In genomic region chr2:191866675-191867506, GRCh38 we compare ENCODE assay signal across 8 cellular contexts. TPM values are rescaled to one million over a fixed set of nuclear protein-coding genes. Genes with fewer than 3 reads are reported as not detected.
DNase-seq lines count a peak whose midpoint lies in the region; ATAC-seq and TF ChIP-seq lines count a peak whose summit lies in the region.

No MANE protein-coding gene starts in this region.

- H3K79me2 ChIP-seq in fibroblast of lung (ENCODE audit: control insufficient read depth, insufficient read depth, low read length) (no peaks in the 10 kb centered on the region), osteoblast (ENCODE audit: insufficient read depth, low read length) (no peaks in the 10 kb centered on the region)

- peak; percentile 79 for DNase-seq in AG20443 (ENCODE audit: low spot score)
- peak; percentile 88 for DNase-seq in RWPE1 (ENCODE audit: low spot score)
- peak; percentile 96 to 98 for DNase-seq in fibroblast of lung (ENCODE audit: low read depth in 2 of 2)
- peak; percentile 74 for DNase-seq in osteoblast (ENCODE audit: insufficient read length, low spot score, missing footprints)
- no peak for DNase-seq in GOT3 (lab: John Stamatoyannopoulos, UW)
- DNase-seq in glutamatergic neuron = no peak
- no peak for DNase-seq in NCI-H748 (lab: John Stamatoyannopoulos, UW; ENCODE audit: unreplicated experiment)

- H3K4me3 ChIP-seq in fibroblast of lung (replicated peaks in 1 of 4; ENCODE audit: control extremely low read depth in 1 of 4, insufficient read depth in 1 of 4, low read depth in 3 of 4, low read length in 4 of 4) (peak overlapping the region in 1 of 4 experiments; percentile 2), osteoblast (ENCODE audit: insufficient read depth, low read length) (no peak overlapping the region)

- H4K20me1 ChIP-seq in fibroblast of lung (ENCODE audit: control insufficient read depth, extremely low read depth, insufficient read depth, low read length) (no peaks in the 10 kb centered on the region), osteoblast (ENCODE audit: insufficient read depth, low read length) (no peaks in the 10 kb centered on the region)

- peak overlapping the region; percentile 65 for H3K4me2 ChIP-seq in fibroblast of lung (ENCODE audit: extremely low read depth, insufficient read depth, low read length)
- peak overlapping the region; percentile 60 for H3K4me2 ChIP-seq in osteoblast (ENCODE audit: insufficient read depth, low read length)

- peaks cover 24% of the 10 kb centered on the region for H3K4me1 ChIP-seq in fibroblast of lung (ENCODE audit: control insufficient read depth, extremely low read depth, insufficient read depth, low read length)
- H3K4me1 ChIP-seq in osteoblast (ENCODE audit: insufficient read depth, low read length) = peaks cover 29% of the 10 kb centered on the region

- H3K27me3 ChIP-seq in fibroblast of lung (ENCODE audit: control insufficient read depth, insufficient read depth, low read length) (no peaks in the 10 kb centered on the region), osteoblast (ENCODE audit: insufficient read depth, low read length) (no peaks in the 10 kb centered on the region)

- H3K4me3 Mint-ChIP-seq in glutamatergic neuron (ENCODE audit: unreplicated experiment) = no peak overlapping the region

- no peak overlapping the region for H3K27ac Mint-ChIP-seq in glutamatergic neuron (ENCODE audit: unreplicated experiment)

- CTCF ChIA-PET in RWPE1 (lab: Yijun Ruan, JAX) = no interaction called here

- no peaks in the 10 kb centered on the region for H3K27me3 Mint-ChIP-seq in glutamatergic neuron (ENCODE audit: unreplicated experiment)

- H3K36me3 Mint-ChIP-seq in glutamatergic neuron (ENCODE audit: unreplicated experiment) = no peaks in the 10 kb centered on the region

- H2AFZ ChIP-seq in fibroblast of lung (ENCODE audit: low read length) = peak overlapping the region; percentile 7
- peak overlapping the region; percentile 87 for H2AFZ ChIP-seq in osteoblast (ENCODE audit: low read length)

- H3K27ac ChIP-seq in RWPE1 (peak overlapping the region; percentile 17; the same call in 1 of the 2 replicates), fibroblast of lung (ENCODE audit: insufficient read depth, low read length) (peak overlapping the region; percentile 80), osteoblast (ENCODE audit: low read depth, low read length) (peak overlapping the region; percentile 84)

- POLR2A ChIA-PET in RWPE1 (lab: Yijun Ruan, JAX; ENCODE audit: low non-redundant PET) = no interaction called here

- H3K9me3 Mint-ChIP-seq in glutamatergic neuron (ENCODE audit: unreplicated experiment) = no peaks in the 10 kb centered on the region

- peak overlapping the region; percentile 24 for H3K9ac ChIP-seq in fibroblast of lung (ENCODE audit: insufficient read depth, low read length)

- H3K9me3 ChIP-seq in fibroblast of lung (ENCODE audit: control insufficient read depth, insufficient read depth, low read depth, low read length) = no peaks in the 10 kb centered on the region
- H3K9me3 ChIP-seq in osteoblast (ENCODE audit: low read depth, low read length) = no peaks in the 10 kb centered on the region

- no peak for ATAC-seq in GM19397 (IDR thresholded peaks at IDR 0.05; ENCODE audit: unreplicated experiment)

- peaks cover 22% of the 10 kb centered on the region for H3K4me1 Mint-ChIP-seq in glutamatergic neuron (ENCODE audit: low read depth, unreplicated experiment)

- TF ChIP-seq CTCF in RWPE1 (conservative IDR thresholded peaks at IDR 0.05; ENCODE audit: low read depth) (no peak), fibroblast of lung (conservative IDR thresholded peaks at IDR 0.05 in 1 of 2, IDR thresholded peaks at IDR 0.05 in 1 of 2; ENCODE audit: low read depth in 1 of 2, low read length in 2 of 2) (no peak), osteoblast (IDR thresholded peaks at IDR 0.05; ENCODE audit: extremely low read depth, low read depth, low read length) (no peak), glutamatergic neuron (IDR thresholded peaks at IDR 0.05; ENCODE audit: partially characterized antibody, unreplicated experiment) (no peak)

- H3K36me3 ChIP-seq in fibroblast of lung (ENCODE audit: control insufficient read depth, insufficient read depth, low read length) = no peaks in the 10 kb centered on the region
- H3K36me3 ChIP-seq in osteoblast (ENCODE audit: insufficient read depth, low read length) = no peaks in the 10 kb centered on the region

RNA-seq across cellular contexts. Expression of gene CAVIN2, which starts 20.0 kb away (rescaled TPM):
- total RNA-seq in fibroblast of lung (12.6 and 28.1 TPM in 2 replicates), osteoblast (1.2 and 1.8 TPM in 2 replicates), glutamatergic neuron (ENCODE audit: unreplicated experiment) (not detected)
- 25.1 and 26.4 TPM in 2 replicates for polyA plus RNA-seq in fibroblast of lung
- polyA plus RNA-seq in fibroblast of lung (2012) = 23.0 TPM in 2 replicates
- 14.7 and 15.2 TPM in 2 replicates for polyA minus RNA-seq in fibroblast of lung (ENCODE audit: low replicate concordance)

Comparison
In these comparisons a context has a peak if more than half of its experiments do, and no peak if none do; other contexts are left out.
1. DNase-seq: peak in AG20443 (single experiment), RWPE1 (single experiment), fibroblast of lung (2 of 2) and osteoblast (single experiment); none in GOT3 (single experiment), glutamatergic neuron (single experiment) and NCI-H748 (single experiment).
2. H3K27ac ChIP-seq: peak in every context shown above with its lines; median percentile 84 in osteoblast; 80 in fibroblast of lung; 17 in RWPE1.